9 cellular contexts compared by ENCODE assay signal in the genomic region with DNA sequence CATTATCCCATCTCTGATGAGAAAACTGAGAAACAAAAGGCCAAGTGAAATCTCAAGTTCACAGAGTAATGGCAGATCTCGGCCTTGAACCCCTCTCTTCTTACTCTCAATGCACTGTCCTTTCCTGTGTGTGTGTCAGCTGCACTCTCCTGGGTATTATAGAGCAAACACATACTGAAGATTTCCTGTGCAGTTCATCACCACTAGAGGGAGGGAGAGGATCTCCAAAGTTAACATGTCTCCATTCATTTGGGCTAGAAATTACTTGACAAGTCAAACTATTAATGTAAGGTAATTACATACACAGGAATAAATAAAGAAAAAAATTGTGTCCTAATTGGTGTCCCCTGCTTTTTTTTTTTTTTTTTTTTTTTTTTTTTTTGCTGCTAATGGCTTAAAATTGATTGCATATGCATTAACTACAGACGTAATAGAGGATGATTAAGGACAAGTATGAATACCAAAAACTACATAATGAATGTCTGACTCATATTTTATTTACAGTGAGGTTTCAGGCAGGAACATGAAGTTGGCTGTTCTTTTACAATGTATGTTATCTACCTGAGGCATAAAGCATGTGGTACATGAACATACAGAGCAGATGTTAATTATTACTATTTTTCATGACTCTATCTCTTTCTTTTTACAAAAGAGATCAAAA.
DNase-seq lines count a peak whose midpoint lies in the region; ATAC-seq lines count a peak whose summit lies in the region.
"Had no signal": no experiment of that assay in that cellular context is flagged by ENCODE, and none has a peak within 500 bp of the region (broad histone marks: within the 10 kb centered on the region; RNA-seq: fewer than 3 reads in every experiment).

No MANE protein-coding gene starts in this region.

- DNase-seq in NCI-H524 (lab: John Stamatoyannopoulos, UW) (peak; percentile 26 to 69), NCI-H524 treated with DMSO at 0.1 percent for 48 hours (lab: John Stamatoyannopoulos, UW) (no peak), NCI-H226 (peak; percentile 29), amniotic epithelial cell (ENCODE audit: low read depth) (peak; percentile 72), hepatic stellate cell (ENCODE audit: low spot score) (peak; percentile 31)

- no peak overlapping the region for H3K4me3 Mint-ChIP-seq in stimulated activated memory B cell treated with anti-CD40 and anti-IgM and Interleukin-4, amounts not matched to agents 10 μg/mL and 1 μg/mL and 100 μg/mL, for 72 hours
- H3K4me3 Mint-ChIP-seq: CD8-positive, alpha-beta memory T cell had no signal

- H3K4me1 Mint-ChIP-seq in stimulated activated memory B cell treated with anti-CD40 and anti-IgM and Interleukin-4, amounts not matched to agents 10 μg/mL and 1 μg/mL and 100 μg/mL, for 72 hours: no peaks in the 10 kb centered on the region
- H3K4me1 Mint-ChIP-seq: CD8-positive, alpha-beta memory T cell had no signal

- H3K27me3 Mint-ChIP-seq in stimulated activated memory B cell treated with anti-CD40 and anti-IgM and Interleukin-4, amounts not matched to agents 10 μg/mL and 1 μg/mL and 100 μg/mL, for 72 hours: peaks cover 10% of the 10 kb centered on the region

- no peak overlapping the region for H3K27ac Mint-ChIP-seq in stimulated activated memory B cell treated with anti-CD40 and anti-IgM and Interleukin-4, amounts not matched to agents 10 μg/mL and 1 μg/mL and 100 μg/mL, for 72 hours
- H3K27ac Mint-ChIP-seq: CD8-positive, alpha-beta memory T cell had no signal

- H3K9me3 Mint-ChIP-seq in stimulated activated memory B cell treated with anti-CD40 and anti-IgM and Interleukin-4, amounts not matched to agents 10 μg/mL and 1 μg/mL and 100 μg/mL, for 72 hours: no peaks in the 10 kb centered on the region
- H3K9me3 Mint-ChIP-seq: CD8-positive, alpha-beta memory T cell had no signal

- ATAC-seq in GM19397 (IDR thresholded peaks at IDR 0.05; ENCODE audit: unreplicated experiment) (peak; percentile 74), HG03196 (IDR thresholded peaks at IDR 0.05; ENCODE audit: unreplicated experiment) (peak; percentile 91)
- ATAC-seq in stimulated activated memory B cell treated with anti-CD40 and anti-IgM and Interleukin-4, amounts not matched to agents 10 μg/mL and 1 μg/mL and 100 μg/mL, for 72 hours: peak; percentile 83

- no peaks in the 10 kb centered on the region for H3K36me3 Mint-ChIP-seq in stimulated activated memory B cell treated with anti-CD40 and anti-IgM and Interleukin-4, amounts not matched to agents 10 μg/mL and 1 μg/mL and 100 μg/mL, for 72 hours
- H3K36me3 Mint-ChIP-seq: CD8-positive, alpha-beta memory T cell had no signal
